In the genomic region with DNA sequence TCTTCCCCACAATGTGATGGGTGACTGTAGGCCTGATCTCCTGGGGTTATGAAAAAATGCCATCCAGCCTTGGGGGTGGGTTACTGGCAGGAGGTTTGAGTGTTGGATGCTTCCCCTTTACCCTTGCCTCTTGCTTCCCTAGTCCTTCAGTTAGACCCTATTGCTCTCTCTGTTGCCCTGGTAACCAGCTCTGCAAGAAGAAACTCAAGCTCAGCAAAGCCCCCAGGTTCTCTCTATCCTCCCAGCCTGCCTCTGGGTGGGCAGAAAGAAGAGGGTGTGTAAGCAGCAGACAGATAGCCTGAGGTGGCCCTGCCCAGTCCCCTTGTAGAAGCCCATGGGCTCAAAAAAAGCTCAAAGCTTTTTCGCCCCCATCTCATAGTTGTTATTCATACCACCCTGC, we compare ENCODE assay signal across 19 cellular contexts. TPM values are rescaled to one million over a fixed set of nuclear protein-coding genes. Genes with fewer than 3 reads are reported as not detected.
A peak's percentile ranks its signal among the peaks of the same experiment; 100 is the strongest.
DNase-seq lines count a peak whose midpoint lies in the region; ATAC-seq and TF ChIP-seq lines count a peak whose summit lies in the region.
"Had no signal": no experiment of that assay in that cellular context is flagged by ENCODE, and none has a peak within 500 bp of the region (broad histone marks: within the 10 kb centered on the region; RNA-seq: fewer than 3 reads in every experiment).

No MANE protein-coding gene starts in this region.

- peaks cover 36% of the 10 kb centered on the region for H3K36me3 ChIP-seq in CD4-positive, alpha-beta memory T cell (ENCODE audit: insufficient read depth, low read length)
- peaks cover 47 to 66% of the 10 kb centered on the region in 2 experiments for H3K36me3 ChIP-seq in HEK293 (ENCODE audit: control insufficient read depth in 2 of 2, insufficient read depth in 1 of 2, low read length in 2 of 2)

- peaks cover 6 to 17% (median 8%) of the 10 kb centered on the region in 4 donors for H3K4me1 Mint-ChIP-seq in CD4-positive, alpha-beta memory T cell
- peaks cover 8% of the 10 kb centered on the region for H3K4me1 Mint-ChIP-seq in activated T-helper 1 cell treated with anti-CD3 and anti-CD28 coated beads, Interleukin-12 subunit alpha, Interleukin-12 subunit beta, Interleukin-2, Interleukin-4 antibody, amounts not matched to agents 30 ng/mL and 10 ng/mL and 1 ng/mL, durations not matched to agents 14 hours and 24 hours and 36 hours (ENCODE audit: low read depth)

- no peaks in the 10 kb centered on the region for H3K27me3 ChIP-seq in CD4-positive, alpha-beta memory T cell (ENCODE audit: insufficient read depth, low read length)

- no peak for DNase-seq in CD4-positive, alpha-beta memory T cell
- DNase-seq in activated T-helper 1 cell treated with anti-CD3 and anti-CD28 coated beads, Interleukin-12 subunit alpha, Interleukin-12 subunit beta, Interleukin-2, Interleukin-4 antibody, amounts not matched to agents 30 ng/mL and 10 ng/mL and 1 ng/mL, durations not matched to agents 14 hours and 24 hours and 36 hours (ENCODE audit: low spot score): no peak
- DNase-seq in left kidney (ENCODE audit: low read depth, low spot score) (peak; percentile 23), sciatic nerve (ENCODE audit: low spot score) (no peak), GM10266 (ENCODE audit: extremely low spot score) (no peak)
- DNase-seq in central memory CD4-positive, alpha-beta T cell: no peak
- DNase-seq: CD8-positive, alpha-beta memory T cell; DMS79; GM23248; NCI-H1417; NCI-H187; NCI-H345; NCI-H524 treated with DMSO at 0.1 percent for 48 hours; PC-3; RPMI8226; SIG-M5 had no signal

- H3K4me1 ChIP-seq in CD4-positive, alpha-beta memory T cell (ENCODE audit: insufficient read depth, low read length): peaks cover 7% of the 10 kb centered on the region
- H3K4me1 ChIP-seq in HEK293 (ENCODE audit: control insufficient read depth, insufficient read depth, low read length): peaks cover 4% of the 10 kb centered on the region
- H3K4me1 ChIP-seq: HAP-1 had no signal

- H3K4me3 Mint-ChIP-seq in CD4-positive, alpha-beta memory T cell: no peak overlapping the region
- no peak overlapping the region for H3K4me3 Mint-ChIP-seq in activated T-helper 1 cell treated with anti-CD3 and anti-CD28 coated beads, Interleukin-12 subunit alpha, Interleukin-12 subunit beta, Interleukin-2, Interleukin-4 antibody, amounts not matched to agents 30 ng/mL and 10 ng/mL and 1 ng/mL, durations not matched to agents 14 hours and 24 hours and 36 hours

- CTCF ChIA-PET in CD4-positive, alpha-beta memory T cell (lab: Charles Lee; ENCODE audit: partially characterized antibody): interaction anchor here (0.8 to 11.0 kb wide), 6 partner anchors 16 to 161 kb away, joined by 3 to 287 read pairs (median 6); no protein-coding TSS in a partner anchor
- CTCF ChIA-PET in HEK293 (lab: Yijun Ruan, JAX): interaction anchor here (0.7 to 4.9 kb wide), 9 partner anchors 8 to 161 kb away, joined by 3 to 40 read pairs (median 4); no protein-coding TSS in a partner anchor

- no peak overlapping the region for H3K4me3 ChIP-seq in CD4-positive, alpha-beta memory T cell (ENCODE audit: low read length in 2 of 2)
- no peak overlapping the region for H3K4me3 ChIP-seq in HEK293 (ENCODE audit: low read depth, low read length)
- H3K4me3 ChIP-seq: BLaER1 treated with 17β-estradiol and CSF1 and Interleukin-3, amounts not matched to agents 10 nM and 100 nM; GM23248; HAP-1 had no signal

- no peaks in the 10 kb centered on the region for H3K27me3 Mint-ChIP-seq in CD4-positive, alpha-beta memory T cell
- H3K27me3 Mint-ChIP-seq in activated T-helper 1 cell treated with anti-CD3 and anti-CD28 coated beads, Interleukin-12 subunit alpha, Interleukin-12 subunit beta, Interleukin-2, Interleukin-4 antibody, amounts not matched to agents 30 ng/mL and 10 ng/mL and 1 ng/mL, durations not matched to agents 14 hours and 24 hours and 36 hours (ENCODE audit: insufficient read depth): no peaks in the 10 kb centered on the region
- H3K27me3 Mint-ChIP-seq: CD8-positive, alpha-beta memory T cell had no signal

- ATAC-seq in sciatic nerve: no peak
- ATAC-seq: PC-3 had no signal

- no peaks in the 10 kb centered on the region for H3K9me3 Mint-ChIP-seq in CD4-positive, alpha-beta memory T cell
- no peaks in the 10 kb centered on the region for H3K9me3 Mint-ChIP-seq in activated T-helper 1 cell treated with anti-CD3 and anti-CD28 coated beads, Interleukin-12 subunit alpha, Interleukin-12 subunit beta, Interleukin-2, Interleukin-4 antibody, amounts not matched to agents 30 ng/mL and 10 ng/mL and 1 ng/mL, durations not matched to agents 14 hours and 24 hours and 36 hours
- H3K9me3 Mint-ChIP-seq: CD8-positive, alpha-beta memory T cell had no signal

- no peaks in the 10 kb centered on the region for H3K9me3 ChIP-seq in CD4-positive, alpha-beta memory T cell (ENCODE audit: control insufficient read depth in 1 of 2, low read length in 2 of 2)
- H3K9me3 ChIP-seq in HEK293 (ENCODE audit: control insufficient read depth, insufficient read depth, low read depth, low read length): no peaks in the 10 kb centered on the region
- H3K9me3 ChIP-seq: BLaER1 treated with 17β-estradiol and CSF1 and Interleukin-3, amounts not matched to agents 10 nM and 100 nM; HAP-1 had no signal

- TF ChIP-seq CTCF in HEK293 (tag by site-specific recombination; IDR thresholded peaks at IDR 0.05): no peak
- TF ChIP-seq CTCF in GM10266 (IDR thresholded peaks at IDR 0.05; ENCODE audit: control insufficient read depth, insufficient read depth, low read depth, missing control alignments): no peak

- intact Hi-C loops in CD4-positive, alpha-beta memory T cell (cut with micrococcal nuclease): no loop called here
- intact Hi-C loops in activated T-helper 1 cell treated with anti-CD3 and anti-CD28 coated beads, Interleukin-12 subunit alpha, Interleukin-12 subunit beta, Interleukin-2, Interleukin-4 antibody, amounts not matched to agents 30 ng/mL and 10 ng/mL and 1 ng/mL, durations not matched to agents 14 hours and 24 hours and 36 hours (cut with micrococcal nuclease): no loop called here
- intact Hi-C loops in sciatic nerve (cut with DNase I): no loop called here

- peaks cover 23 to 48% of the 10 kb centered on the region in 2 donors for H3K36me3 Mint-ChIP-seq in CD4-positive, alpha-beta memory T cell
- H3K36me3 Mint-ChIP-seq in activated T-helper 1 cell treated with anti-CD3 and anti-CD28 coated beads, Interleukin-12 subunit alpha, Interleukin-12 subunit beta, Interleukin-2, Interleukin-4 antibody, amounts not matched to agents 30 ng/mL and 10 ng/mL and 1 ng/mL, durations not matched to agents 14 hours and 24 hours and 36 hours (ENCODE audit: low read depth): peaks cover 43% of the 10 kb centered on the region

- peak overlapping the region in 4 of 7 donors; percentile 22 to 61 (median 40) for H3K27ac Mint-ChIP-seq in CD4-positive, alpha-beta memory T cell
- H3K27ac Mint-ChIP-seq in activated T-helper 1 cell treated with anti-CD3 and anti-CD28 coated beads, Interleukin-12 subunit alpha, Interleukin-12 subunit beta, Interleukin-2, Interleukin-4 antibody, amounts not matched to agents 30 ng/mL and 10 ng/mL and 1 ng/mL, durations not matched to agents 14 hours and 24 hours and 36 hours: peak overlapping the region; percentile 36

- H3K27ac ChIP-seq in CD4-positive, alpha-beta memory T cell (ENCODE audit: low read depth, low read length): no peak overlapping the region
- no peak overlapping the region for H3K27ac ChIP-seq in HEK293 (ENCODE audit: extremely low read depth, low read depth, low read length)
- H3K27ac ChIP-seq: BLaER1 treated with 17β-estradiol and CSF1 and Interleukin-3, amounts not matched to agents 10 nM and 100 nM; GM23248 had no signal

- POLR2A ChIA-PET in CD4-positive, alpha-beta memory T cell (lab: Charles Lee; ENCODE audit: partially characterized antibody): interaction anchor here (0.6 to 0.9 kb wide), 2 partner anchors 62 to 76 kb away, joined by 3 read pairs; no protein-coding TSS in a partner anchor
- POLR2A ChIA-PET in HEK293 (lab: Yijun Ruan, JAX): interaction anchor here (0.5 to 2.4 kb wide), 3 partner anchors 62 to 114 kb away, joined by 3 to 10 read pairs (median 7); no protein-coding TSS in a partner anchor

TF ChIP-seq in HEK293, 187 proteins besides CTCF, POLR2A, EP300 and RAD21 (continues in another document):
- TF ChIP-seq SP2 (tag by site-specific recombination; IDR thresholded peaks at IDR 0.05) (no peak), RBAK (tag by site-specific recombination; IDR thresholded peaks at IDR 0.05) (no peak), ZNF529 (tag by site-specific recombination; IDR thresholded peaks at IDR 0.05; ENCODE audit: insufficient replicate concordance) (no peak), GLIS1 (tag by site-specific recombination; IDR thresholded peaks at IDR 0.05) (peak; percentile 19; the same call in 1 of the 2 replicates), ZNF558 (tag by site-specific recombination; IDR thresholded peaks at IDR 0.05) (no peak)

RNA-seq across cellular contexts. Expression of a gene that starts 2.7 kb away (rescaled TPM):
- total RNA-seq in CD4-positive, alpha-beta memory T cell: 1 to 10 TPM; 5.4 to 6.5 TPM
- polyA plus RNA-seq in CD4-positive, alpha-beta memory T cell: under 1 TPM in 1 of 2 donors, not detected in 1; 0.13 TPM
- total RNA-seq in activated T-helper 1 cell treated with anti-CD3 and anti-CD28 coated beads, Interleukin-12 subunit alpha, Interleukin-12 subunit beta, Interleukin-2, Interleukin-4 antibody, amounts not matched to agents 30 ng/mL and 10 ng/mL and 1 ng/mL, durations not matched to agents 14 hours and 24 hours and 36 hours: 11.8 and 13.0 TPM in 2 replicates
- total RNA-seq in sciatic nerve: 21.2 TPM

RNA-seq across cellular contexts. Expression of a gene that starts 34.2 kb away (rescaled TPM):
- total RNA-seq in CD4-positive, alpha-beta memory T cell: 100 to 1,000 TPM; 142 to 146 TPM
- 10 to 100 TPM; 31.1 to 54.2 TPM for polyA plus RNA-seq in CD4-positive, alpha-beta memory T cell
- 117 TPM in 2 replicates for total RNA-seq in activated T-helper 1 cell treated with anti-CD3 and anti-CD28 coated beads, Interleukin-12 subunit alpha, Interleukin-12 subunit beta, Interleukin-2, Interleukin-4 antibody, amounts not matched to agents 30 ng/mL and 10 ng/mL and 1 ng/mL, durations not matched to agents 14 hours and 24 hours and 36 hours
- total RNA-seq in sciatic nerve: 135 TPM

RNA-seq across cellular contexts. Expression of a gene that starts 44.6 kb away (rescaled TPM):
- total RNA-seq in CD4-positive, alpha-beta memory T cell: 10 to 100 TPM; 34.4 to 34.7 TPM
- 10 to 100 TPM in 1 of 2 donors, 1 to 10 TPM in 1; 5.2 to 13.6 TPM for polyA plus RNA-seq in CD4-positive, alpha-beta memory T cell
- total RNA-seq in activated T-helper 1 cell treated with anti-CD3 and anti-CD28 coated beads, Interleukin-12 subunit alpha, Interleukin-12 subunit beta, Interleukin-2, Interleukin-4 antibody, amounts not matched to agents 30 ng/mL and 10 ng/mL and 1 ng/mL, durations not matched to agents 14 hours and 24 hours and 36 hours: 25.8 and 27.6 TPM in 2 replicates
- total RNA-seq in sciatic nerve: 41.1 TPM

RNA-seq across cellular contexts. Expression of a gene that starts 52.8 kb away (rescaled TPM):
- 100 to 1,000 TPM; 130 to 133 TPM for total RNA-seq in CD4-positive, alpha-beta memory T cell
- 1 to 10 TPM; 6.0 to 8.3 TPM for polyA plus RNA-seq in CD4-positive, alpha-beta memory T cell
- total RNA-seq in activated T-helper 1 cell treated with anti-CD3 and anti-CD28 coated beads, Interleukin-12 subunit alpha, Interleukin-12 subunit beta, Interleukin-2, Interleukin-4 antibody, amounts not matched to agents 30 ng/mL and 10 ng/mL and 1 ng/mL, durations not matched to agents 14 hours and 24 hours and 36 hours: 87.6 and 88.2 TPM in 2 replicates
- total RNA-seq in sciatic nerve: 108 TPM
